8 cellular contexts compared by ENCODE assay signal in the genomic region with DNA sequence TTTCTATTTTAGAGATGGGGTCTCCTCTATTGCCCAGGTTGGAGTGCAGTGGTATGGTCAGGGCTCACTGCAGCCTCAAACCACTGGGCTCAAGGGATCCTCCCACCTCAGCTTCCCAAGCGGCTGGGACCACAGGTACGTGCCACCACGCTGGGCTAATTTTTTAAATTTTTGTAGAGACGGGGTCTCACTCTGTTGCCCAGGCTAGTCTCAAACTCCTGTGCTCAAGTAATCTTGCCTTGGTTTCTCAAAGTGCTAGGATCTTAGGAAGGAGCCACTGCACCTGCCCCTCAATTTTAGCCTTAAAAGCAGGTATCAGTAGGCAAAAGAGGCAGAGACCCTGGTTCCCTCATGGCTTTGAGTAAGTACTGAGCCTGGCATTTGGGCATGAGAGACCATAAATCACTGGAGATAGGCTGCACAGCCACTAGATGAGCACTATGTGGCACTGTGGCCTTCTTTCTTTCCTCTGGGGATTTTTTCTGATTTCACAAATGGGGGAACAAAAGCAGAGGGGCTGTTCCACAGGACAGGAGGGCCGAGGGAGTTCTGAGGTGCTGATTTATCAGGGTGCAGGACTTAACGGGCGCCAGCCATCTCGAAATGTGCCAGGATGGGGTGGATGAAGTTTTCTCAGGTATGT.
A peak's percentile ranks its signal among the peaks of the same experiment; 100 is the strongest.
DNase-seq lines count a peak whose midpoint lies in the region; ATAC-seq and TF ChIP-seq lines count a peak whose summit lies in the region.

No MANE protein-coding gene starts in this region.

- H3K27ac ChIP-seq in OCI-LY1 (ENCODE audit: low read depth, low read length, poor library complexity, severe bottlenecking), result no peak overlapping the region
- H3K27ac ChIP-seq in left lung, result no peak overlapping the region

- H4K20me1 ChIP-seq in OCI-LY1 (ENCODE audit: insufficient read depth, low read length), result no peaks in the 10 kb centered on the region

- H3K36me3 ChIP-seq in OCI-LY1 (ENCODE audit: insufficient read depth, low read length), result no peaks in the 10 kb centered on the region
- H3K36me3 ChIP-seq in left lung, result no peaks in the 10 kb centered on the region

- H3K36me3 Mint-ChIP-seq in central memory CD8-positive, alpha-beta T cell (ENCODE audit: insufficient read depth), result peaks cover 6% of the 10 kb centered on the region

- no peak overlapping the region for H3K4me3 Mint-ChIP-seq in central memory CD8-positive, alpha-beta T cell

- H3K9me3 Mint-ChIP-seq in central memory CD8-positive, alpha-beta T cell, result no peaks in the 10 kb centered on the region

- no peak overlapping the region for H2AFZ ChIP-seq in OCI-LY1 (ENCODE audit: low read length)

- H3K4me3 ChIP-seq in OCI-LY1 (ENCODE audit: low read depth, low read length, poor library complexity, severe bottlenecking), result no peak overlapping the region
- H3K4me3 ChIP-seq in left lung, result no peak overlapping the region

- H3K9me2 ChIP-seq in OCI-LY1 (ENCODE audit: low read depth, low read length), result no peaks in the 10 kb centered on the region

- no peaks in the 10 kb centered on the region for H3K79me2 ChIP-seq in OCI-LY1 (ENCODE audit: insufficient read depth, low read length)

- H3K4me1 Mint-ChIP-seq in central memory CD8-positive, alpha-beta T cell, result peaks cover 8% of the 10 kb centered on the region

- intact Hi-C loops in left lung (cut with DNase I), result no loop called here

- peak; percentile 88 for ATAC-seq in central memory CD8-positive, alpha-beta T cell (replicated peaks; ENCODE audit: extremely low read depth, poor library complexity, severe bottlenecking)
- ATAC-seq in left lung (peak; percentile 78), GM18868 (IDR thresholded peaks at IDR 0.05; ENCODE audit: unreplicated experiment) (no peak), HG03175 (IDR thresholded peaks at IDR 0.05; ENCODE audit: unreplicated experiment) (no peak)

- peak; percentile 43 for DNase-seq in DMS114 treated with DMSO at 0.1 percent for 48 hours (lab: John Stamatoyannopoulos, UW; ENCODE audit: unreplicated experiment)
- peak; percentile 60 for DNase-seq in HCEC 1CT
- DNase-seq in central memory CD8-positive, alpha-beta T cell (ENCODE audit: low spot score in 2 of 2), result peak in 1 of 2 donors; percentile 23
- DNase-seq in left lung, result no peak
- DNase-seq in NCI-H187 treated with DMSO at 0.1 percent for 48 hours (lab: John Stamatoyannopoulos, UW), result no peak

- no peak overlapping the region for H3K4me2 ChIP-seq in OCI-LY1 (ENCODE audit: low read length)

- peak overlapping the region; percentile 71 for H3K27ac Mint-ChIP-seq in central memory CD8-positive, alpha-beta T cell (ENCODE audit: low read depth)

- no peaks in the 10 kb centered on the region for H3K4me1 ChIP-seq in OCI-LY1 (ENCODE audit: insufficient read depth, low read length, severe bottlenecking)
- no peaks in the 10 kb centered on the region for H3K4me1 ChIP-seq in left lung

- H3K9ac ChIP-seq in OCI-LY1 (ENCODE audit: low read length), result no peak overlapping the region

- 0 out of 2 replicates have a peak, but pooled peaks cover 4% of the 10 kb centered on the region for H3K27me3 ChIP-seq in OCI-LY1 (ENCODE audit: insufficient read depth, low read length)
- H3K27me3 ChIP-seq in left lung, result no peaks in the 10 kb centered on the region

- no peaks in the 10 kb centered on the region for H3K27me3 Mint-ChIP-seq in central memory CD8-positive, alpha-beta T cell

- H3K9me3 ChIP-seq in OCI-LY1 (ENCODE audit: low read length) (no peaks in the 10 kb centered on the region), left lung (no peaks in the 10 kb centered on the region)

- TF ChIP-seq CTCF in OCI-LY1 (IDR thresholded peaks at IDR 0.05; ENCODE audit: low read length) (peak; percentile 70), left lung (IDR thresholded peaks at IDR 0.05) (peak; percentile 33 to 41)

- no peaks in the 10 kb centered on the region for H3F3A ChIP-seq in OCI-LY1 (ENCODE audit: insufficient read depth, low read length)

Comparison
In these comparisons a context has a peak if more than half of its experiments do, and no peak if none do; other contexts are left out.
1. DNase-seq: peak in DMS114 treated with DMSO at 0.1 percent for 48 hours (single experiment) and HCEC 1CT (single experiment); none in left lung (0 of 2) and NCI-H187 treated with DMSO at 0.1 percent for 48 hours (single experiment).
2. ATAC-seq: peak in central memory CD8-positive, alpha-beta T cell (single experiment) and left lung (single experiment); none in GM18868 (single experiment) and HG03175 (single experiment).